13 cellular contexts compared by ENCODE assay signal in the genomic region with DNA sequence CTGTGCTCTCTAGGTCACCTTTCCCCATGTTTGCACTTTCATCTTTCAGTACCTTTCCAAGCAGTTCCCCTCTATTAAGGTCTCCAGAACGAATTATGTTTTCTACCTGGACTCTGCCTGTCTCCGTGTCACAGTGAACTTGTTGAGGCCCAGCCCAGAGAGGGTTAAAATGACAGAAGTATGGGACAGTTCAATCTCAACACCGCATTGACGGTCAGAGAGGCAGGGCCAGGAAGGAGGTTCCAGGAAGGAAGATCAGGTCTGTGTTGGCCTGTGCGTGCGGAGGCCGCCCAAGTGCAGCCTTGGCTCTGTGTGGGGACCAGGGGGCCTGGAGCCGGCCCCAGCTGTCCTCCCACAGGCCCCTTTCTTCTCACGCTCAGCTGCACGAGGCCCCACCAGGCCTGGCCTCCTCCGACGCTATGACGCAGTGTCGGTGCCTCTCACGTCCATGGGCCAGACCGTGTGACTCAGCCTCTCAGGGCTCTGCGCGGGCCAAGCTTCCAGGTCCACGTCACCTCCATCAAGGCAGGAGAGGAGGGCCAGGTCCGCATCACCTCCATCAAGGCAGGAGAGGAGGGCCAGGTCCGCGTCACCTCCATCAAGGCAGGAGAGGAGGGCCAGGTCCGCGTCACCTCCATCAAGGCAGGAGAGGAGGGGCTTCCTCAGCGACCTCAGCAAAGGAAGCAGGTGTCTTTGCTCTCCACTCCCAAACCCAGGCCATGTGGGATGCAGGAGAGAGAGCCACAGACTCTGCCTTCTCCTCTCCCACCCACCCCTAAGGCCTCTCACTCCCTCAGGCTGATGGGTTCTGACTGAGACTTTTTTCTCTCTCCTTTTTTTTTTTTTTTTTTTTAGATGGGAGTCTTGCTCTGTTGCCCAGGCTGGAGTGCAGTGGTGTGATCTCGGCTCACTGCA.
DNase-seq lines count a peak whose midpoint lies in the region; ATAC-seq, FAIRE-seq and TF ChIP-seq lines count a peak whose summit lies in the region.
"Had no signal": no experiment of that assay in that cellular context is flagged by ENCODE, and none has a peak within 500 bp of the region (broad histone marks: within the 10 kb centered on the region; RNA-seq: fewer than 3 reads in every experiment).

No MANE protein-coding gene starts in this region.

- TF ChIP-seq CTCF in RWPE2 (IDR thresholded peaks at IDR 0.05; ENCODE audit: poor library complexity, severe bottlenecking) = no peak
- no peak for TF ChIP-seq CTCF in H1 (IDR thresholded peaks at IDR 0.05; ENCODE audit: control extremely low read depth in 1 of 3, insufficient read depth in 1 of 3, low read depth in 1 of 3, low read length in 3 of 3)
- TF ChIP-seq CTCF in HepG2 (CRISPR knock-in tag; IDR thresholded peaks at IDR 0.05) = no peak
- no peak for TF ChIP-seq CTCF in sigmoid colon (IDR thresholded peaks at IDR 0.05)
- no peak for TF ChIP-seq CTCF in foreskin fibroblast (IDR thresholded peaks at IDR 0.05; ENCODE audit: low read depth, low read length)

- H3K18ac ChIP-seq in H1 (ENCODE audit: extremely low read depth, low read length) = peak overlapping the region; percentile 48

- H4K20me1 ChIP-seq in H1 (replicated peaks in 1 of 2; ENCODE audit: control insufficient read depth in 1 of 2, insufficient read depth in 2 of 2, low read length in 2 of 2) (no peaks in the 10 kb centered on the region), HepG2 (ENCODE audit: insufficient read depth, low read length) (no peaks in the 10 kb centered on the region)

- no peak overlapping the region for H2BK120ac ChIP-seq in H1 (replicated peaks; ENCODE audit: low read depth, low read length)

- H3K23ac ChIP-seq in H1 (ENCODE audit: insufficient read length) = no peak overlapping the region

- no peak overlapping the region for H4K5ac ChIP-seq in H1 (ENCODE audit: insufficient read length, low read depth, low read length)

- FAIRE-seq in H1 (lab: Jason Lieb, UNC) = no peak
- no peak for FAIRE-seq in HepG2 (lab: Jason Lieb, UNC)
- no peak for FAIRE-seq in RCC 7860 (lab: Jason Lieb, UNC)

- BruUV-seq in HepG2 (replicated peaks; lab: Mats Ljungman, UMichigan) = no TSS peak

- H2AFZ ChIP-seq in H1 (ENCODE audit: low read length) (peak overlapping the region; percentile 57; the same call in 1 of the 2 replicates), HepG2 (ENCODE audit: low read length) (peak overlapping the region; percentile 92)

- peak overlapping the region; percentile 84; the same call in 1 of the 2 replicates for H2BK12ac ChIP-seq in H1 (ENCODE audit: low read depth, low read length)

- H3K9me3 ChIP-seq in RWPE2 (ENCODE audit: severe bottlenecking) = no peaks in the 10 kb centered on the region
- no peaks in the 10 kb centered on the region for H3K9me3 ChIP-seq in H1 (ENCODE audit: insufficient read depth in 2 of 2, low read depth in 1 of 2, low read length in 1 of 2)
- H3K9me3 ChIP-seq in HepG2 (ENCODE audit: low read length) = no peaks in the 10 kb centered on the region
- H3K9me3 ChIP-seq in sigmoid colon = no peaks in the 10 kb centered on the region

- 0 out of 2 replicates have a peak overlapping the region, but pooled peaks have one; percentile 40 for H2BK15ac ChIP-seq in H1 (ENCODE audit: low read length)

- no peak overlapping the region for H4K8ac ChIP-seq in H1 (ENCODE audit: extremely low read depth, insufficient read depth, low read length)

- 83% methylated on average over 21 of the region's 26 CpGs; no CpG with 5 or more reads in 1 of the 2 experiments for WGBS in H1 (ENCODE audit: extremely low coverage in 1 of 2, insufficient coverage in 1 of 2, insufficient read length in 1 of 2, insufficient replicate concordance in 2 of 2, low coverage in 1 of 2, low lambda C conversion rate in 2 of 2, missing lambda C conversion rate in 1 of 2), 2 experiments
- 34% methylated on average over 15 of the region's 26 CpGs for WGBS in HepG2 (ENCODE audit: low lambda C conversion rate)
- WGBS in sigmoid colon, 2 donors = 77 to 82% methylated on average over 26 of the region's 26 CpGs

- no peak overlapping the region for H3K56ac ChIP-seq in H1 (replicated peaks; ENCODE audit: insufficient read length, low read depth, low read length)

- no peak overlapping the region for H3K4ac ChIP-seq in H1 (replicated peaks; ENCODE audit: insufficient read length, low read depth, low read length)

- no peak overlapping the region for H3K14ac ChIP-seq in H1 (ENCODE audit: insufficient read length)

- POLR2A ChIA-PET in H1 (lab: Charles Lee; ENCODE audit: partially characterized antibody) (interaction anchor here (0.7 to 2.2 kb wide), 4 partner anchors 10 to 131 kb away, joined by 3 to 6 read pairs (median 4); no protein-coding TSS in a partner anchor), HepG2 (lab: Yijun Ruan, JAX) (interaction anchor here (0.7 kb wide), 1 partner anchor 19 kb away, joined by 5 read pairs; no protein-coding TSS in a partner anchor)

- H2BK5ac ChIP-seq in H1 (ENCODE audit: low read depth, low read length) = no peak overlapping the region

- TF ChIP-seq POLR2A in H1 (IDR thresholded peaks at IDR 0.05; ENCODE audit: control extremely low read depth in 1 of 2, low read depth in 2 of 2, low read length in 2 of 2) = no peak
- TF ChIP-seq POLR2A in HepG2 (IDR thresholded peaks at IDR 0.05; ENCODE audit: insufficient read depth in 1 of 2, low read depth in 2 of 2, low read length in 2 of 2) = no peak
- no peak for TF ChIP-seq POLR2A in sigmoid colon (IDR thresholded peaks at IDR 0.05)

- no peak for TF ChIP-seq EP300 in H1 (IDR thresholded peaks at IDR 0.05; ENCODE audit: borderline replicate concordance in 1 of 2, low read depth in 2 of 2, low read length in 2 of 2)
- no peak for TF ChIP-seq EP300 in HepG2 (IDR thresholded peaks at IDR 0.05; ENCODE audit: low read depth in 2 of 2, low read length in 2 of 2)
- no peak for TF ChIP-seq EP300 in HepG2 (CRISPR knock-in tag; IDR thresholded peaks at IDR 0.05; ENCODE audit: borderline replicate concordance)
- no peak for TF ChIP-seq EP300 in sigmoid colon (IDR thresholded peaks at IDR 0.05)

- H2BK20ac ChIP-seq in H1 (ENCODE audit: low read length) = 0 out of 2 replicates have a peak overlapping the region, but pooled peaks have one; percentile 2

- H4K91ac ChIP-seq in H1 (replicated peaks; ENCODE audit: insufficient read length, low read length) = no peak overlapping the region

- H3K27ac ChIP-seq in RWPE2 (ENCODE audit: poor library complexity, severe bottlenecking) (no peak overlapping the region), H1 (ENCODE audit: low read depth, low read length) (no peak overlapping the region), HepG2 (ENCODE audit: extremely low read length, insufficient read depth, low read length) (no peak overlapping the region), sigmoid colon (peak overlapping the region in 3 of 4 donors; percentile 89 to 92 (median 92))
- H3K27ac ChIP-seq: SK-N-MC had no signal

- H3K23me2 ChIP-seq in H1 (ENCODE audit: low read depth, low read length) = no peaks in the 10 kb centered on the region

- ATAC-seq in RWPE2 (ENCODE audit: low read depth) (no peak), HepG2 (peak; percentile 56), HG02759 (IDR thresholded peaks at IDR 0.05; ENCODE audit: unreplicated experiment) (no peak)
- ATAC-seq: naive thymus-derived CD8-positive, alpha-beta T cell had no signal

- H3K4me3 ChIP-seq in RWPE2 (ENCODE audit: severe bottlenecking) = no peak overlapping the region
- H3K4me3 ChIP-seq in H1 (ENCODE audit: extremely low read depth in 1 of 4, insufficient read depth in 2 of 4, low read depth in 3 of 4, low read length in 4 of 4) = no peak overlapping the region
- H3K4me3 ChIP-seq in HepG2 (replicated peaks in 1 of 3; ENCODE audit: insufficient read depth in 1 of 3, low read depth in 2 of 3, low read length in 3 of 3) = peak overlapping the region in 2 of 3 experiments; percentile 39 to 52; a peak in 3 of 6 replicates
- no peak overlapping the region for H3K4me3 ChIP-seq in sigmoid colon
- no peak overlapping the region for H3K4me3 ChIP-seq in foreskin fibroblast (ENCODE audit: low read depth in 1 of 2, low read length in 2 of 2)
- H3K4me3 ChIP-seq: SK-N-MC had no signal

- no peaks in the 10 kb centered on the region for H3K27me3 ChIP-seq in RWPE2 (ENCODE audit: insufficient read depth, poor library complexity, severe bottlenecking)
- peaks cover 0 to 4% (median 1%) of the 10 kb centered on the region in 4 experiments; a peak in 2 of 7 replicates for H3K27me3 ChIP-seq in H1 (replicated peaks in 1 of 4; ENCODE audit: control insufficient read depth in 3 of 4, extremely low read depth in 1 of 4, insufficient read depth in 3 of 4, low read length in 3 of 4)
- peaks cover 0 to 13% of the 10 kb centered on the region in 2 experiments; a peak in 1 of 5 replicates for H3K27me3 ChIP-seq in HepG2 (ENCODE audit: control insufficient read depth in 1 of 2, insufficient read depth in 2 of 2, low read length in 2 of 2)
- H3K27me3 ChIP-seq in sigmoid colon = no peaks in the 10 kb centered on the region

- H3K79me1 ChIP-seq in H1 (ENCODE audit: low read depth, low read length) = no peaks in the 10 kb centered on the region

- TF ChIP-seq RAD21 in H1 (IDR thresholded peaks at IDR 0.05 in 1 of 2, conservative IDR thresholded peaks at IDR 0.05 in 1 of 2; ENCODE audit: low read depth in 2 of 2, low read length in 2 of 2) (no peak), HepG2 (CRISPR knock-in tag; IDR thresholded peaks at IDR 0.05) (no peak)

- no peak overlapping the region for H3K4me2 ChIP-seq in H1 (ENCODE audit: insufficient read depth in 1 of 2, low read depth in 2 of 2, low read length in 2 of 2)
- H3K4me2 ChIP-seq in HepG2 (ENCODE audit: low read depth, low read length) = peak overlapping the region; percentile 86

- no peaks in the 10 kb centered on the region for H3K36me3 ChIP-seq in RWPE2 (ENCODE audit: low read depth)
- no peaks in the 10 kb centered on the region for H3K36me3 ChIP-seq in H1 (ENCODE audit: control insufficient read depth in 2 of 4, insufficient read depth in 4 of 4, low read length in 3 of 4)
- H3K36me3 ChIP-seq in HepG2 (replicated peaks in 1 of 2; ENCODE audit: control insufficient read depth in 1 of 2, insufficient read depth in 2 of 2, low read length in 2 of 2) = no peaks in the 10 kb centered on the region
- no peaks in the 10 kb centered on the region for H3K36me3 ChIP-seq in sigmoid colon

- no peak overlapping the region for H3K9ac ChIP-seq in H1 (replicated peaks in 1 of 4; ENCODE audit: extremely low read depth in 1 of 4, low read depth in 3 of 4, low read length in 3 of 4)
- H3K9ac ChIP-seq in HepG2 (ENCODE audit: insufficient read depth, low read depth, low read length) = peak overlapping the region; percentile 44

- H2AK5ac ChIP-seq in H1 (ENCODE audit: low read depth, low read length) = no peak overlapping the region

- H3K4me1 ChIP-seq in RWPE2 (ENCODE audit: insufficient read depth, poor library complexity, severe bottlenecking) (no peaks in the 10 kb centered on the region), H1 (replicated peaks in 1 of 4; ENCODE audit: control insufficient read depth in 3 of 4, insufficient read depth in 4 of 4, low read length in 3 of 4) (peaks cover 0 to 17% (median 5%) of the 10 kb centered on the region in 4 experiments; a peak in 6 of 7 replicates), HepG2 (ENCODE audit: insufficient read depth, low read length) (peaks cover 66% of the 10 kb centered on the region), sigmoid colon (peaks cover 0 to 61% (median 55%) of the 10 kb centered on the region in 4 donors)

- no peaks in the 10 kb centered on the region for H3K79me2 ChIP-seq in H1 (ENCODE audit: control insufficient read depth in 1 of 2, insufficient read depth in 2 of 2, low read length in 2 of 2)
- no peaks in the 10 kb centered on the region for H3K79me2 ChIP-seq in HepG2 (ENCODE audit: insufficient read depth, low read length)

- DNase-seq in RWPE2 (ENCODE audit: low spot score) (peak; percentile 11), H1 (ENCODE audit: low read depth in 1 of 2, low spot score in 2 of 2) (no peak), HepG2 (ENCODE audit: low spot score) (peak; percentile 31), sigmoid colon (peak; percentile 93), foreskin fibroblast (no peak), COLO668 (lab: John Stamatoyannopoulos, UW; ENCODE audit: unreplicated experiment) (no peak), RCC 7860 (ENCODE audit: low spot score) (no peak)
- DNase-seq: cerebellar nuclear complex, DMS53, NCI-H2171 had no signal

- CTCF ChIA-PET in H1 (lab: Charles Lee; ENCODE audit: partially characterized antibody) (interaction anchor here (0.7 to 7.5 kb wide), 14 partner anchors 10 to 487 kb away, joined by 3 to 79 read pairs (median 10); no protein-coding TSS in a partner anchor), HepG2 (lab: Yijun Ruan, JAX; ENCODE audit: low intra/inter-chr PET ratio, low total read pairs) (no interaction called here)

- intact Hi-C loops in HepG2 (cut with micrococcal nuclease; ENCODE audit: unreplicated experiment) = no loop called here
- intact Hi-C loops in sigmoid colon (cut with DNase I) = loop anchor here (5.0 kb wide), 1 partner anchor 266 kb away; no protein-coding TSS in a partner anchor

- in situ Hi-C loops in HepG2 (cut with HindIII; ENCODE audit: extremely low pct_ligation_motif_present, low pct_unique_long_range_greater_than_20kb) = no loop called here

Comparison
In these comparisons a context has a peak if more than half of its experiments do, and no peak if none do; other contexts are left out.
1. DNase-seq: peak in RWPE2 (single experiment), HepG2 (single experiment) and sigmoid colon (single experiment); none in H1 (0 of 2), foreskin fibroblast (0 of 2), COLO668 (single experiment) and RCC 7860 (single experiment).
2. H3K27ac ChIP-seq: peak in sigmoid colon (3 of 4); none in RWPE2 (single experiment), H1 (single experiment) and HepG2 (single experiment).
3. H3K4me3 ChIP-seq: peak in HepG2 (2 of 3); none in RWPE2 (single experiment), H1 (0 of 4), sigmoid colon (0 of 4) and foreskin fibroblast (0 of 2).